9 cellular contexts compared by ENCODE assay signal in genomic region chr17:15749403-15749802, GRCh38. TPM values are rescaled to one million over a fixed set of nuclear protein-coding genes. Genes with fewer than 3 reads are reported as not detected.
"Had no signal": no experiment of that assay in that cellular context is flagged by ENCODE, and none has a peak within 500 bp of the region (broad histone marks: within the 10 kb centered on the region; RNA-seq: fewer than 3 reads in every experiment).

No MANE protein-coding gene starts in this region.

RNA-seq across cellular contexts. Expression of gene TBC1D26, which starts 17.3 kb away (rescaled TPM):
- total RNA-seq: activated T-cell treated with anti-CD3 and anti-CD28 coated beads, Interleukin-2, amount 50 U/mL, for 4 hours; activated T-helper 1 cell treated with anti-CD3 and anti-CD28 coated beads, Interleukin-12 subunit alpha, Interleukin-12 subunit beta, Interleukin-2, Interleukin-4 antibody, amounts not matched to agents 30 ng/mL and 10 ng/mL and 1 ng/mL, durations not matched to agents 14 hours and 24 hours and 36 hours; adrenal gland; aorta; body of pancreas; cardiac septum; T-cell; T-helper 17 cell; T-helper 2 cell treated with Interferon-gamma antibody and Interleukin-4, amounts not matched to agents 100 ng/mL and 5 ng/mL, for 36 hours had no signal
